1 cellular context compared by ENCODE assay signal in the genomic region with DNA sequence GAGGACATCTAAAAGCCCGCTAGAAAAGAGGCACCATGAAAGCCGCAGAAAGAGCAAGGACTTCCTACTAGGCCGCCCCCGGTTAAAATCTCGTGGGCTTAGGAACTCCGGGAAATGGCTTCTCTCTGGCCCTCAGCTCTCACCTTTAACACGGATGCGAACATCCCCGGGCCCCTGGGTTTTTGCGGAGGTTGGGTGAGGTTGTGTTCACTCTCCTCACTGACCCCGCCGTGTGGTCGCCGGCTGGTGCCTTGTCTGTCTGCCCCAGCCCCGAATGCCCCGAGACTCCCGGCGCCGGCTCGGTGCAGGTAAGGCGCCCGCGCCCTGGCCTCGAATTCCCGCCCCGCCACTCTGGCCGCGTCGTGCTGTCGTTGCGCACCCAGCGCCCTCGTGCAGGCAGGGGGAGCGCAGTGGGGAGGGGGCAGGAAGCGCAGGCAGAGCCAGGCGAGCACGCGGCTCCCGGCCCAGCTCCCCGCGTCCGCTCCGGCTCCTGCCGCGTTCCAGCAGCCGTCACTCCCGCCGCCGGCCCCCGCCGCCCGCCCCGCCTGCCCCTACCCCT.
A peak's percentile ranks its signal among the peaks of the same experiment; 100 is the strongest.
TF ChIP-seq lines count a peak whose summit lies in the region.

A gene (plus strand): TSS at position 437 of the 559 bp plus-strand sequence. CDS start 326 bp downstream, outside the sequence.

TF ChIP-seq in A549, 52 proteins besides CTCF, POLR2A, EP300 and RAD21 (continued from another document):
- TF ChIP-seq, protein P1, sequence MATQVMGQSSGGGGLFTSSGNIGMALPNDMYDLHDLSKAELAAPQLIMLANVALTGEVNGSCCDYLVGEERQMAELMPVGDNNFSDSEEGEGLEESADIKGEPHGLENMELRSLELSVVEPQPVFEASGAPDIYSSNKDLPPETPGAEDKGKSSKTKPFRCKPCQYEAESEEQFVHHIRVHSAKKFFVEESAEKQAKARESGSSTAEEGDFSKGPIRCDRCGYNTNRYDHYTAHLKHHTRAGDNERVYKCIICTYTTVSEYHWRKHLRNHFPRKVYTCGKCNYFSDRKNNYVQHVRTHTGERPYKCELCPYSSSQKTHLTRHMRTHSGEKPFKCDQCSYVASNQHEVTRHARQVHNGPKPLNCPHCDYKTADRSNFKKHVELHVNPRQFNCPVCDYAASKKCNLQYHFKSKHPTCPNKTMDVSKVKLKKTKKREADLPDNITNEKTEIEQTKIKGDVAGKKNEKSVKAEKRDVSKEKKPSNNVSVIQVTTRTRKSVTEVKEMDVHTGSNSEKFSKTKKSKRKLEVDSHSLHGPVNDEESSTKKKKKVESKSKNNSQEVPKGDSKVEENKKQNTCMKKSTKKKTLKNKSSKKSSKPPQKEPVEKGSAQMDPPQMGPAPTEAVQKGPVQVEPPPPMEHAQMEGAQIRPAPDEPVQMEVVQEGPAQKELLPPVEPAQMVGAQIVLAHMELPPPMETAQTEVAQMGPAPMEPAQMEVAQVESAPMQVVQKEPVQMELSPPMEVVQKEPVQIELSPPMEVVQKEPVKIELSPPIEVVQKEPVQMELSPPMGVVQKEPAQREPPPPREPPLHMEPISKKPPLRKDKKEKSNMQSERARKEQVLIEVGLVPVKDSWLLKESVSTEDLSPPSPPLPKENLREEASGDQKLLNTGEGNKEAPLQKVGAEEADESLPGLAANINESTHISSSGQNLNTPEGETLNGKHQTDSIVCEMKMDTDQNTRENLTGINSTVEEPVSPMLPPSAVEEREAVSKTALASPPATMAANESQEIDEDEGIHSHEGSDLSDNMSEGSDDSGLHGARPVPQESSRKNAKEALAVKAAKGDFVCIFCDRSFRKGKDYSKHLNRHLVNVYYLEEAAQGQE (IDR thresholded peaks at IDR 0.05) = no peak
- TF ChIP-seq, protein P2, sequence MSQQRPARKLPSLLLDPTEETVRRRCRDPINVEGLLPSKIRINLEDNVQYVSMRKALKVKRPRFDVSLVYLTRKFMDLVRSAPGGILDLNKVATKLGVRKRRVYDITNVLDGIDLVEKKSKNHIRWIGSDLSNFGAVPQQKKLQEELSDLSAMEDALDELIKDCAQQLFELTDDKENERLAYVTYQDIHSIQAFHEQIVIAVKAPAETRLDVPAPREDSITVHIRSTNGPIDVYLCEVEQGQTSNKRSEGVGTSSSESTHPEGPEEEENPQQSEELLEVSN (IDR thresholded peaks at IDR 0.05; ENCODE audit: borderline replicate concordance, low read depth) = peak; percentile 63
- no peak for TF ChIP-seq CBX8 (IDR thresholded peaks at IDR 0.05)
- TF ChIP-seq, protein P3, sequence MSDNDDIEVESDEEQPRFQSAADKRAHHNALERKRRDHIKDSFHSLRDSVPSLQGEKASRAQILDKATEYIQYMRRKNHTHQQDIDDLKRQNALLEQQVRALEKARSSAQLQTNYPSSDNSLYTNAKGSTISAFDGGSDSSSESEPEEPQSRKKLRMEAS (IDR thresholded peaks at IDR 0.05) = peak; percentile 51; the same call in 1 of the 2 replicates
- TF ChIP-seq TFCP2L1 (CRISPR knock-in tag; IDR thresholded peaks at IDR 0.05) = no peak
TF ChIP-seq in A549: peak in this region for 2.
